In genomic region chr20:36050436-36051317, GRCh38 we compare ENCODE assay signal across 8 cellular contexts.
DNase-seq lines count a peak whose midpoint lies in the region; ATAC-seq and TF ChIP-seq lines count a peak whose summit lies in the region.

No MANE protein-coding gene starts in this region.

- no peaks in the 10 kb centered on the region for H3K9me3 ChIP-seq in OCI-LY3 (ENCODE audit: insufficient read depth, low read length)
- H3K9me3 ChIP-seq in mucosa of descending colon, result no peaks in the 10 kb centered on the region

- H3K4me1 ChIP-seq in OCI-LY3 (ENCODE audit: low read length), result peaks cover 29% of the 10 kb centered on the region
- H3K4me1 ChIP-seq in mucosa of descending colon (ENCODE audit: low read depth), result peaks cover 14% of the 10 kb centered on the region

- DNase-seq in Caki2 (ENCODE audit: low read depth) (peak; percentile 82), HuH-7 (ENCODE audit: low spot score) (peak; percentile 96), activated T-cell treated with anti-CD3 and anti-CD28 coated beads for 24 hours (ENCODE audit: low read depth) (peak; percentile 92), epithelial cell of prostate (ENCODE audit: low read depth, low spot score) (peak; percentile 20), mucosa of descending colon (peak; percentile 94 to 96 (median 96))
- DNase-seq in stimulated activated CD8-positive, alpha-beta memory T cell treated with anti-CD3 and anti-CD28 coated beads, Interleukin-2, amount 100 ng/mL, for 48 hours (ENCODE audit: low read depth in 2 of 2), result peak; percentile 89 to 91

- H3K27me3 ChIP-seq in OCI-LY3 (ENCODE audit: low read depth, low read length), result peaks cover 7% of the 10 kb centered on the region; the same call in 1 of the 2 replicates

- TF ChIP-seq CTCF in OCI-LY3 (IDR thresholded peaks at IDR 0.05; ENCODE audit: low read depth, low read length) (no peak), mucosa of descending colon (IDR thresholded peaks at IDR 0.05) (no peak)

- H2AFZ ChIP-seq in OCI-LY3 (ENCODE audit: low read depth, low read length), result peak overlapping the region; percentile 97

- in situ Hi-C loops in Caki2 (cut with HindIII; ENCODE audit: low pct_unique_long_range_greater_than_20kb, low sequenced_read_pairs), result no loop called here

- peak overlapping the region; percentile 92 for H3K9ac ChIP-seq in OCI-LY3 (ENCODE audit: low read length)

- ATAC-seq in GM21447 (IDR thresholded peaks at IDR 0.05; ENCODE audit: unreplicated experiment), result peak; percentile 91
- ATAC-seq in mucosa of descending colon, result peak; percentile 99

- peak overlapping the region; percentile 86 for H3K4me2 ChIP-seq in OCI-LY3 (ENCODE audit: low read length)

- H3K27ac ChIP-seq in OCI-LY3 (ENCODE audit: low read length), result peak overlapping the region; percentile 72
- peak overlapping the region; percentile 90 for H3K27ac ChIP-seq in epithelial cell of prostate

- no peaks in the 10 kb centered on the region for H3K36me3 ChIP-seq in OCI-LY3 (replicated peaks; ENCODE audit: low read depth, low read length)
- H3K36me3 ChIP-seq in mucosa of descending colon (ENCODE audit: low read depth), result no peaks in the 10 kb centered on the region

- H3K4me3 ChIP-seq in OCI-LY3 (ENCODE audit: low read length) (peak overlapping the region; percentile 80), mucosa of descending colon (peak overlapping the region; percentile 96)

- H3K79me2 ChIP-seq in OCI-LY3 (ENCODE audit: low read length), result peaks cover 50% of the 10 kb centered on the region

- H4K20me1 ChIP-seq in OCI-LY3 (ENCODE audit: insufficient read depth, low read length), result peaks cover 37% of the 10 kb centered on the region

- intact Hi-C loops in mucosa of descending colon (cut with DNase I, micrococcal nuclease), result no loop called here

Comparison
In these comparisons a context has a peak if more than half of its experiments do, and no peak if none do; other contexts are left out.
1. Peak in every context shown above with its lines: DNase-seq, ATAC-seq, H3K4me3 ChIP-seq and H3K27ac ChIP-seq.
2. DNase-seq: peak in every context shown above with its lines; median percentile 96 in HuH-7; 96 in mucosa of descending colon; 92 in activated T-cell treated with anti-CD3 and anti-CD28 coated beads for 24 hours; 90 in stimulated activated CD8-positive, alpha-beta memory T cell treated with anti-CD3 and anti-CD28 coated beads, Interleukin-2, amount 100 ng/mL, for 48 hours; 82 in Caki2; 20 in epithelial cell of prostate.